8 cellular contexts compared by ENCODE assay signal in genomic region chr3:33883538-33884203, GRCh38.
DNase-seq lines count a peak whose midpoint lies in the region; ATAC-seq and TF ChIP-seq lines count a peak whose summit lies in the region.

No MANE protein-coding gene starts in this region.

- H3K9me3 Mint-ChIP-seq in Calu3 (ENCODE audit: low read depth, unreplicated experiment) (no peaks in the 10 kb centered on the region), GM23338 (no peaks in the 10 kb centered on the region; the same call in 2 of the 3 replicates), MCF 10A (ENCODE audit: unreplicated experiment) (no peaks in the 10 kb centered on the region)

- TF ChIP-seq POLR2A in thyroid gland (IDR thresholded peaks at IDR 0.05): no peak

- H3K27ac ChIP-seq in GM23338 (ENCODE audit: low read depth) (no peak overlapping the region), thyroid gland (no peak overlapping the region)

- no peak overlapping the region for H3K4me2 ChIP-seq in GM23338

- H2AFZ ChIP-seq in GM23338: peak overlapping the region; percentile 12

- CTCF ChIA-PET in Calu3 (lab: Charles Lee) (interaction anchor here (0.7 to 2.4 kb wide), 9 partner anchors 59 to 800 kb away, joined by 3 to 19 read pairs (median 3); no protein-coding TSS in a partner anchor), MCF 10A (lab: Yijun Ruan, JAX) (interaction anchor here (0.6 to 12.9 kb wide), 33 partner anchors 9 to 1775 kb away, joined by 3 to 253 read pairs (median 4); no protein-coding TSS in a partner anchor)

- POLR2A ChIA-PET in MCF 10A (lab: Yijun Ruan, JAX): interaction anchor here (0.6 to 2.8 kb wide), 3 partner anchors 10 to 852 kb away, joined by 3 to 10 read pairs (median 4); no protein-coding TSS in a partner anchor

- peaks cover 33% of the 10 kb centered on the region for H3K27me3 Mint-ChIP-seq in Calu3 (ENCODE audit: unreplicated experiment)
- H3K27me3 Mint-ChIP-seq in GM23338 (ENCODE audit: insufficient read depth, low read depth, poor library complexity): peaks cover 16% of the 10 kb centered on the region
- peaks cover 22% of the 10 kb centered on the region for H3K27me3 Mint-ChIP-seq in MCF 10A (ENCODE audit: insufficient read depth, unreplicated experiment)

- BruUV-seq in Calu3 (replicated peaks; lab: Mats Ljungman, UMichigan) (no TSS peak), MCF 10A (replicated peaks; lab: Mats Ljungman, UMichigan) (no TSS peak)

- no peaks in the 10 kb centered on the region for H3K36me3 Mint-ChIP-seq in Calu3 (ENCODE audit: insufficient read depth, unreplicated experiment)
- no peaks in the 10 kb centered on the region for H3K36me3 Mint-ChIP-seq in GM23338 (ENCODE audit: low read depth)
- peaks cover 3% of the 10 kb centered on the region for H3K36me3 Mint-ChIP-seq in MCF 10A (ENCODE audit: insufficient read depth, unreplicated experiment)

- no peaks in the 10 kb centered on the region for H3K79me2 ChIP-seq in GM23338 (replicated peaks; ENCODE audit: insufficient read depth)

- H3K4me1 Mint-ChIP-seq in Calu3 (ENCODE audit: low read depth, unreplicated experiment) (no peaks in the 10 kb centered on the region), GM23338 (peaks cover 23% of the 10 kb centered on the region), MCF 10A (ENCODE audit: insufficient read depth, unreplicated experiment) (peaks cover 9% of the 10 kb centered on the region)

- H3K27me3 ChIP-seq in GM23338 (ENCODE audit: insufficient read depth) (no peaks in the 10 kb centered on the region), thyroid gland (no peaks in the 10 kb centered on the region)

- intact Hi-C loops in Calu3 (cut with micrococcal nuclease; ENCODE audit: unreplicated experiment): loop anchor here (1.0 to 10.0 kb wide), 4 partner anchors 131 to 1779 kb away; no protein-coding TSS in a partner anchor
- intact Hi-C loops in MCF 10A (cut with micrococcal nuclease): loop anchor here (1.0 kb wide), 3 partner anchors 97 to 801 kb away; no protein-coding TSS in a partner anchor
- intact Hi-C loops in thyroid gland (cut with DNase I): loop anchor here (10.0 kb wide), 1 partner anchor 801 kb away; no protein-coding TSS in a partner anchor

- H3K9me3 ChIP-seq in thyroid gland: no peaks in the 10 kb centered on the region

- H3F3A ChIP-seq in GM23338 (replicated peaks; ENCODE audit: low read depth): no peaks in the 10 kb centered on the region

- H3K27ac Mint-ChIP-seq in Calu3 (ENCODE audit: unreplicated experiment): no peak overlapping the region
- H3K27ac Mint-ChIP-seq in GM23338: no peak overlapping the region
- H3K27ac Mint-ChIP-seq in MCF 10A (ENCODE audit: low read depth, unreplicated experiment): no peak overlapping the region

- H4K20me1 ChIP-seq in GM23338 (replicated peaks; ENCODE audit: insufficient read depth): no peaks in the 10 kb centered on the region

- TF ChIP-seq CTCF in Calu3 (IDR thresholded peaks at IDR 0.05; ENCODE audit: unreplicated experiment) (peak; percentile 46), GM23338 (conservative IDR thresholded peaks at IDR 0.05; ENCODE audit: low read depth in 2 of 2) (peak; percentile 60 to 100), MCF 10A (IDR thresholded peaks at IDR 0.05; ENCODE audit: unreplicated experiment) (peak; percentile 70), thyroid gland (IDR thresholded peaks at IDR 0.05) (peak; percentile 31 to 81 (median 75))

- H3K9me2 ChIP-seq in GM23338 (ENCODE audit: insufficient read depth): peaks cover 20% of the 10 kb centered on the region

- H3K4me3 ChIP-seq in GM23338: no peak overlapping the region
- H3K4me3 ChIP-seq in thyroid gland (replicated peaks in 1 of 3): no peak overlapping the region

- WGBS in thyroid gland, 2 donors: 9 to 10% methylated on average over 9 of the region's 9 CpGs

- peak; percentile 41 for DNase-seq in Calu3
- peak; percentile 76 for DNase-seq in GM23338 (ENCODE audit: low spot score)
- peak; percentile 39 for DNase-seq in NCI-H460 (ENCODE audit: extremely low read depth, low read depth)
- peak; percentile 67 for DNase-seq in MCF 10A (ENCODE audit: unreplicated experiment)
- DNase-seq in kidney tubule cell (ENCODE audit: low spot score): peak; percentile 42
- DNase-seq in thyroid gland: no peak
- no peak for DNase-seq in activated gamma-delta T cell treated with Interleukin-2 at 50 U/mL for 16 hours

- H3K4me3 Mint-ChIP-seq in Calu3 (ENCODE audit: low read depth, unreplicated experiment) (no peak overlapping the region), GM23338 (peak overlapping the region; percentile 48; the same call in 2 of the 3 replicates), MCF 10A (ENCODE audit: unreplicated experiment) (no peak overlapping the region)

- H3K36me3 ChIP-seq in GM23338 (ENCODE audit: insufficient read depth) (no peaks in the 10 kb centered on the region), thyroid gland (no peaks in the 10 kb centered on the region)

- peaks cover 14% of the 10 kb centered on the region for H3K4me1 ChIP-seq in GM23338 (ENCODE audit: insufficient read depth)
- H3K4me1 ChIP-seq in thyroid gland: peaks cover 0 to 4% of the 10 kb centered on the region in 2 donors

- ATAC-seq in GM23338: peak; percentile 49
- ATAC-seq in GM21515 (IDR thresholded peaks at IDR 0.05; ENCODE audit: unreplicated experiment): no peak

TF ChIP-seq in GM23338, 12 proteins besides CTCF, POLR2A, EP300 and RAD21 (continues in another document):
- TF ChIP-seq EZH2phosphoT487 (IDR thresholded peaks at IDR 0.05; ENCODE audit: unreplicated experiment) (no peak), ZNF462 (CRISPR knock-in tag; IDR thresholded peaks at IDR 0.05) (no peak), CREB1 (CRISPR knock-in tag; IDR thresholded peaks at IDR 0.05; ENCODE audit: low read depth) (no peak), POLR2AphosphoS5 (IDR thresholded peaks at IDR 0.05; ENCODE audit: low read depth) (no peak), STAT1 (IDR thresholded peaks at IDR 0.05; ENCODE audit: unreplicated experiment) (no peak), EZH2 (IDR thresholded peaks at IDR 0.05; ENCODE audit: low read depth, unreplicated experiment) (no peak), NANOG (IDR thresholded peaks at IDR 0.05; ENCODE audit: borderline replicate concordance) (no peak), ZNF114 (CRISPR knock-in tag; IDR thresholded peaks at IDR 0.05) (no peak), JUNB (IDR thresholded peaks at IDR 0.05; ENCODE audit: unreplicated experiment) (no peak)

Comparison
In these comparisons a context has a peak if more than half of its experiments do, and no peak if none do; other contexts are left out.
1. DNase-seq: peak in Calu3 (single experiment), GM23338 (single experiment), NCI-H460 (single experiment), MCF 10A (single experiment) and kidney tubule cell (single experiment); none in thyroid gland (0 of 2) and activated gamma-delta T cell treated with Interleukin-2 at 50 U/mL for 16 hours (single experiment).
2. Peak in every context shown above with its lines, with median percentiles within 50 percentile points of each other: CTCF ChIP-seq.